In the genomic region with DNA sequence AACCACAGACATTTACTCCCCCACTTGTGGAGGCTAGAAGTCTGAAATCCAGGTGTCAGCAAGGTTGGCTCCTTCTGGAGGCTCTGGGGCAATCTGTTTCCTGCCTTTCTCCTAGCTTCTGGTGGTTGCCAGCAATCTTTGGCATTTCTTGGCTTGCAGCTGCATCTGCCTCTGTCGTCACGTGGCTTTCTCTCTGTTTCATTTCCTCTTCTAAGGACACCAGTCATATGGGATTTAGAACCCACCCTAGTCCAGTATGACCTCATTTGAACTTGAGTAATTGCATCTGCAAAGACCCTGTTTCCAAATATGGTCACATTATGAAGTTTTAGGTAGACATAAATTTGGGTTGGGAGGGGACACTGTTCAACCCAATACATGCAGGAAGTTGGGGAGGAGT, we compare ENCODE assay signal across 8 cellular contexts. TPM values are rescaled to one million over a fixed set of nuclear protein-coding genes. Genes with fewer than 3 reads are reported as not detected.
DNase-seq lines count a peak whose midpoint lies in the region; ATAC-seq and TF ChIP-seq lines count a peak whose summit lies in the region.

No MANE protein-coding gene starts in this region.

- H3K27ac Mint-ChIP-seq in CD14-positive monocyte, result peak overlapping the region; percentile 67 to 88 (median 83)

- no peaks in the 10 kb centered on the region for H3K36me3 ChIP-seq in adipocyte (ENCODE audit: control insufficient read depth, insufficient read depth, low read length, severe bottlenecking)

- H3K4me1 Mint-ChIP-seq in CD14-positive monocyte, result peaks cover 38% of the 10 kb centered on the region

- H3K4me3 ChIP-seq in adipocyte (ENCODE audit: low read length), result no peak overlapping the region

- H3K4me3 Mint-ChIP-seq in CD14-positive monocyte, result no peak overlapping the region

- peaks cover 0 to 9% of the 10 kb centered on the region in 2 donors for H3K36me3 Mint-ChIP-seq in CD14-positive monocyte

- H3K9me3 ChIP-seq in adipocyte (ENCODE audit: control insufficient read depth, low read length), result no peaks in the 10 kb centered on the region

- H3K27me3 Mint-ChIP-seq in CD14-positive monocyte (ENCODE audit: low read depth in 3 of 3), result peaks cover 20 to 28% (median 27%) of the 10 kb centered on the region in 3 donors

- ATAC-seq in HG03108 (IDR thresholded peaks at IDR 0.05; ENCODE audit: unreplicated experiment) (peak; percentile 51), HG03039 (IDR thresholded peaks at IDR 0.05; ENCODE audit: unreplicated experiment) (no peak), HG03457 (IDR thresholded peaks at IDR 0.05; ENCODE audit: unreplicated experiment) (no peak)

- H3K4me1 ChIP-seq in adipocyte (ENCODE audit: control insufficient read depth, insufficient read depth, low read length), result peaks cover 51% of the 10 kb centered on the region

- DNase-seq in CD14-positive monocyte (ENCODE audit: low spot score) (peak; percentile 67), adipocyte (ENCODE audit: low read depth) (peak; percentile 56), kidney tubule cell (ENCODE audit: low spot score) (peak; percentile 63), DMS153 (lab: John Stamatoyannopoulos, UW) (no peak)
- DNase-seq in stimulated activated CD8-positive, alpha-beta memory T cell treated with anti-CD3 and anti-CD28 coated beads, Interleukin-4, amount 100 ng/mL, for 48 hours, result no peak

- no peaks in the 10 kb centered on the region for H3K27me3 ChIP-seq in adipocyte (replicated peaks; ENCODE audit: control insufficient read depth, insufficient read depth, low read length)

- intact Hi-C loops in CD14-positive monocyte (cut with micrococcal nuclease), result no loop called here

- H3K9me3 Mint-ChIP-seq in CD14-positive monocyte, result peaks cover 0 to 7% (median 0%) of the 10 kb centered on the region in 7 donors

- no peak overlapping the region for H3K9ac ChIP-seq in adipocyte (ENCODE audit: low read length)

- no peak for TF ChIP-seq CTCF in CD14-positive monocyte (IDR thresholded peaks at IDR 0.05)

RNA-seq across cellular contexts. Expression of a gene that starts 56.2 kb away (rescaled TPM):
- polyA plus RNA-seq in CD14-positive monocyte, result not detected

Comparison
In these comparisons a context has a peak if more than half of its experiments do, and no peak if none do; other contexts are left out.
1. DNase-seq: peak in CD14-positive monocyte (single experiment), adipocyte (single experiment) and kidney tubule cell (single experiment); none in stimulated activated CD8-positive, alpha-beta memory T cell treated with anti-CD3 and anti-CD28 coated beads, Interleukin-4, amount 100 ng/mL, for 48 hours (single experiment) and DMS153 (single experiment).